8 cellular contexts compared by ENCODE assay signal in genomic region chr19:58572818-58573657, GRCh38. TPM values are rescaled to one million over a fixed set of nuclear protein-coding genes. Genes with fewer than 3 reads are reported as not detected.
A peak's percentile ranks its signal among the peaks of the same experiment; 100 is the strongest.
DNase-seq lines count a peak whose midpoint lies in the region; ATAC-seq and TF ChIP-seq lines count a peak whose summit lies in the region.

Gene MZF1 (minus strand): TSS chr19:58573335. CDS start chr19:58571389, 1,946 bp downstream.

- H3K4me1 ChIP-seq in Caco-2 (no peaks in the 10 kb centered on the region), KMS-11 (ENCODE audit: low read depth, poor library complexity, severe bottlenecking) (peaks cover 27% of the 10 kb centered on the region)

- H3K36me3 ChIP-seq in Caco-2 (ENCODE audit: control insufficient read depth, insufficient read depth, low read length) = no peaks in the 10 kb centered on the region
- H3K36me3 ChIP-seq in KMS-11 (ENCODE audit: insufficient read depth) = no peaks in the 10 kb centered on the region

- no peaks in the 10 kb centered on the region for H3K9me3 ChIP-seq in Caco-2

- peak in 1 of 2 experiments; percentile 6 for TF ChIP-seq CTCF in Caco-2 (IDR thresholded peaks at IDR 0.05; ENCODE audit: insufficient read depth in 1 of 2, low read depth in 1 of 2, low read length in 1 of 2, severe bottlenecking in 1 of 2, unreplicated experiment in 1 of 2)
- no peak for TF ChIP-seq CTCF in KMS-11 (conservative IDR thresholded peaks at IDR 0.05; ENCODE audit: low read depth, low read length)
- TF ChIP-seq CTCF in neural crest cell (conservative IDR thresholded peaks at IDR 0.05) = peak; percentile 46
- TF ChIP-seq CTCF in subcutaneous adipose tissue (IDR thresholded peaks at IDR 0.05; ENCODE audit: low read depth) = no peak

- H3K4me2 ChIP-seq in KMS-11 = peak within 1 kb of the TSS; percentile 84

- H3K4me3 ChIP-seq in Caco-2 (ENCODE audit: low read depth, low read length) (peak within 1 kb of the TSS; percentile 67), KMS-11 (IDR thresholded peaks at IDR 0.05; ENCODE audit: insufficient read depth, low read depth, low read length) (no peak within 1 kb of the TSS)

- H3K9me3 Mint-ChIP-seq in Caco-2 (ENCODE audit: unreplicated experiment) (no peaks in the 10 kb centered on the region), neural crest cell (no peaks in the 10 kb centered on the region)

- ATAC-seq in GM21576 (IDR thresholded peaks at IDR 0.05; ENCODE audit: unreplicated experiment) = peak; percentile 51

- H3K27me3 ChIP-seq in Caco-2 (replicated peaks; ENCODE audit: control insufficient read depth, insufficient read depth, low read length) (no peaks in the 10 kb centered on the region), KMS-11 (ENCODE audit: insufficient read depth, low read depth) (no peaks in the 10 kb centered on the region)

- H3K27ac ChIP-seq in KMS-11 = peak within 1 kb of the TSS; percentile 80

- H2AFZ ChIP-seq in KMS-11 (ENCODE audit: low read depth) = peak within 1 kb of the TSS; percentile 58

- H3K4me3 Mint-ChIP-seq in Caco-2 (ENCODE audit: unreplicated experiment) (peak within 1 kb of the TSS; percentile 87), neural crest cell (peak within 1 kb of the TSS; percentile 99)

- H3K27ac Mint-ChIP-seq in Caco-2 (ENCODE audit: unreplicated experiment) (peak within 1 kb of the TSS; percentile 98), neural crest cell (ENCODE audit: unreplicated experiment) (peak within 1 kb of the TSS; percentile 100)

- no peaks in the 10 kb centered on the region for H3K27me3 Mint-ChIP-seq in Caco-2 (ENCODE audit: insufficient read depth, unreplicated experiment)
- H3K27me3 Mint-ChIP-seq in neural crest cell (ENCODE audit: low read depth) = peaks cover 6% of the 10 kb centered on the region

- H3K79me2 ChIP-seq in KMS-11 (ENCODE audit: insufficient read depth, low read depth) = peaks cover 13% of the 10 kb centered on the region; the same call in 1 of the 2 replicates

- peak within 1 kb of the TSS; percentile 67 for H3K9ac ChIP-seq in KMS-11

- CTCF ChIA-PET in Caco-2 (lab: Charles Lee) = no interaction called here

- POLR2A ChIA-PET in Caco-2 (lab: Charles Lee) = interaction anchor here (0.6 to 1.3 kb wide), 3 partner anchors 14 to 30 kb away, joined by 4 to 6 read pairs (median 5); no protein-coding TSS in a partner anchor

- DNase-seq in Caco-2 (peak; percentile 99 to 100), fibroblast of peridontal ligament (ENCODE audit: extremely low read depth) (peak; percentile 100), neural crest cell (ENCODE audit: low read depth, low spot score) (peak; percentile 98), NCI-H187 (lab: John Stamatoyannopoulos, UW) (no peak)
- peak; percentile 100 for DNase-seq in activated T-cell treated with anti-CD3 and anti-CD28 coated beads, Interleukin-2, amount 50 U/mL, for 1 hour

- H3K36me3 Mint-ChIP-seq in Caco-2 (ENCODE audit: insufficient read depth, unreplicated experiment) (peaks cover 37% of the 10 kb centered on the region), neural crest cell (ENCODE audit: low read depth) (no peaks in the 10 kb centered on the region)

- BruUV-seq in Caco-2 (replicated peaks; lab: Mats Ljungman, UMichigan) = no TSS peak

- no peaks in the 10 kb centered on the region for H4K20me1 ChIP-seq in KMS-11 (ENCODE audit: insufficient read depth)

- H3K4me1 Mint-ChIP-seq in Caco-2 (ENCODE audit: low read depth, unreplicated experiment) (peaks cover 17% of the 10 kb centered on the region), neural crest cell (peaks cover 37% of the 10 kb centered on the region)

- intact Hi-C loops in Caco-2 (cut with micrococcal nuclease; ENCODE audit: unreplicated experiment) = loop anchor here (1.0 kb wide), 3 partner anchors 10 to 74 kb away; no protein-coding TSS in a partner anchor

RNA-seq across cellular contexts. Expression of gene MZF1, which starts in this region (rescaled TPM):
- total RNA-seq in Caco-2 (2022) = 20.4 and 25.6 TPM in 2 replicates
- total RNA-seq in neural crest cell = 40.5 and 43.3 TPM in 2 replicates
- 10 to 100 TPM; 12.9 to 24.1 (median 17.2) TPM for total RNA-seq in subcutaneous adipose tissue

Comparison
In these comparisons a context has a peak if more than half of its experiments do, and no peak if none do; other contexts are left out.
1. DNase-seq: peak in Caco-2 (2 of 2), activated T-cell treated with anti-CD3 and anti-CD28 coated beads, Interleukin-2, amount 50 U/mL, for 1 hour (single experiment), fibroblast of peridontal ligament (single experiment) and neural crest cell (single experiment); none in NCI-H187 (0 of 2).